1 cellular context compared by ENCODE assay signal in the genomic region with DNA sequence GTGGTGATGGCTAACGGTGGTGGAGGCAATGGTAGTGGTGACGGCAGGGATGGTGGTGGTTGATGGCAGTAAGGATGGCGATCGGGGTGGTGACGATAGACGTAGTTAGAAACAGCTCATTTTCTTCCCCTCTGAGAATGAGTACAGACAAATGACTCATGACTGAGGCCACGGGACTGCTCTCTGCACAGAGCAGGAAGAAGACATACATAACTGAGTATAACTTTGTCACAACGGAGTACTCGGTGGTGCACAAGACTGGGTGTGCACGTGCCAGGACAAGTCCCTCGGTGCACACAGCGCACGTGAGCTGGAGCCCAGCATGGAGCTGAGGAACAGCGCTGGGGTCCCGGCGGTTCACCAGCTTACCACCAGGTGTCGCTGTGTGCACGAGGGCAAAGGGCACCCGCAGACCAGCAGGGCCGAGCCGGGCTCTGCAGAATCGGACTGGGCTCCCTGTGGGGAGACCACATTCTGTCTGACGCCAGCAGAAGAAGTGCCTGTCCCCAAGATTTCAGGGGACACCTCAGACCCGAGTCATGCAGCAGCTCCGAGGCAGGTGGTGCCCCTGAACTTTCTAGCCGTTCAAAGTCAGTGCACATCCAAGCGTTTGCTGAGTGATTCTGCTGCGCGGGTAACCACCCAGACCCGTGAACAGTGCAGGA.
A peak's percentile ranks its signal among the peaks of the same experiment; 100 is the strongest.
TF ChIP-seq lines count a peak whose summit lies in the region.

No MANE protein-coding gene starts in this region.

TF ChIP-seq in HepG2, 621 proteins besides CTCF, POLR2A, EP300 and RAD21 (continued from another document and continues in another):
- 0 out of 2 replicates have a peak, but pooled peaks have one; percentile 19 for TF ChIP-seq TP53 (CRISPR knock-in tag; conservative IDR thresholded peaks at IDR 0.05)
- no peak for TF ChIP-seq IKZF4 (CRISPR knock-in tag; IDR thresholded peaks at IDR 0.05; ENCODE audit: borderline replicate concordance, low read depth, not compliant biosample characterization)
- TF ChIP-seq ZNF264 (CRISPR knock-in tag; IDR thresholded peaks at IDR 0.05): 0 out of 2 replicates have a peak, but pooled peaks have one; percentile 58
- no peak for TF ChIP-seq NCOA5 (CRISPR knock-in tag; IDR thresholded peaks at IDR 0.05)
- no peak for TF ChIP-seq TBX3 (IDR thresholded peaks at IDR 0.05; ENCODE audit: borderline replicate concordance)
- no peak for TF ChIP-seq ZKSCAN1 (IDR thresholded peaks at IDR 0.05; ENCODE audit: low read length)
- TF ChIP-seq, protein P1, sequence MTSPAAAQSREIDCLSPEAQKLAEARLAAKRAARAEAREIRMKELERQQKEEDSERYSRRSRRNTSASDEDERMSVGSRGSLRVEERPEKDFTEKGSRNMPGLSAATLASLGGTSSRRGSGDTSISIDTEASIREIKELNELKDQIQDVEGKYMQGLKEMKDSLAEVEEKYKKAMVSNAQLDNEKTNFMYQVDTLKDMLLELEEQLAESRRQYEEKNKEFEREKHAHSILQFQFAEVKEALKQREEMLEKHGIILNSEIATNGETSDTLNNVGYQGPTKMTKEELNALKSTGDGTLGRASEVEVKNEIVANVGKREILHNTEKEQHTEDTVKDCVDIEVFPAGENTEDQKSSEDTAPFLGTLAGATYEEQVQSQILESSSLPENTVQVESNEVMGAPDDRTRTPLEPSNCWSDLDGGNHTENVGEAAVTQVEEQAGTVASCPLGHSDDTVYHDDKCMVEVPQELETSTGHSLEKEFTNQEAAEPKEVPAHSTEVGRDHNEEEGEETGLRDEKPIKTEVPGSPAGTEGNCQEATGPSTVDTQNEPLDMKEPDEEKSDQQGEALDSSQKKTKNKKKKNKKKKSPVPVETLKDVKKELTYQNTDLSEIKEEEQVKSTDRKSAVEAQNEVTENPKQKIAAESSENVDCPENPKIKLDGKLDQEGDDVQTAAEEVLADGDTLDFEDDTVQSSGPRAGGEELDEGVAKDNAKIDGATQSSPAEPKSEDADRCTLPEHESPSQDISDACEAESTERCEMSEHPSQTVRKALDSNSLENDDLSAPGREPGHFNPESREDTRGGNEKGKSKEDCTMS (CRISPR knock-in tag; conservative IDR thresholded peaks at IDR 0.05): no peak
- no peak for TF ChIP-seq ZBTB1 (CRISPR knock-in tag; IDR thresholded peaks at IDR 0.05; ENCODE audit: borderline replicate concordance)
- TF ChIP-seq ZFYVE20 (CRISPR knock-in tag; IDR thresholded peaks at IDR 0.05; ENCODE audit: borderline replicate concordance, low read depth): no peak; the same call in 1 of the 2 replicates
- no peak for TF ChIP-seq CREM (IDR thresholded peaks at IDR 0.05)
- TF ChIP-seq CREM (CRISPR knock-in tag; IDR thresholded peaks at IDR 0.05): no peak
- no peak for TF ChIP-seq MIXL1 (CRISPR knock-in tag; IDR thresholded peaks at IDR 0.05)
- TF ChIP-seq NRL (CRISPR knock-in tag; IDR thresholded peaks at IDR 0.05; ENCODE audit: borderline replicate concordance): peak; percentile 78; the same call in 1 of the 2 replicates
- no peak for TF ChIP-seq AGO2 (optimal IDR thresholded peaks at IDR 0.05; ENCODE audit: low read depth, low read length)
- TF ChIP-seq, protein P2, sequence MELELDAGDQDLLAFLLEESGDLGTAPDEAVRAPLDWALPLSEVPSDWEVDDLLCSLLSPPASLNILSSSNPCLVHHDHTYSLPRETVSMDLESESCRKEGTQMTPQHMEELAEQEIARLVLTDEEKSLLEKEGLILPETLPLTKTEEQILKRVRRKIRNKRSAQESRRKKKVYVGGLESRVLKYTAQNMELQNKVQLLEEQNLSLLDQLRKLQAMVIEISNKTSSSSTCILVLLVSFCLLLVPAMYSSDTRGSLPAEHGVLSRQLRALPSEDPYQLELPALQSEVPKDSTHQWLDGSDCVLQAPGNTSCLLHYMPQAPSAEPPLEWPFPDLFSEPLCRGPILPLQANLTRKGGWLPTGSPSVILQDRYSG (CRISPR knock-in tag; IDR thresholded peaks at IDR 0.05): no peak
- no peak for TF ChIP-seq KMT2A (CRISPR knock-in tag; IDR thresholded peaks at IDR 0.05)
- TF ChIP-seq SKI (IDR thresholded peaks at IDR 0.05; ENCODE audit: partially characterized antibody): no peak
- TF ChIP-seq ZNF777 (CRISPR knock-in tag; IDR thresholded peaks at IDR 0.05): 0 out of 2 replicates have a peak, but pooled peaks have one; percentile 16
- TF ChIP-seq, protein P3, sequence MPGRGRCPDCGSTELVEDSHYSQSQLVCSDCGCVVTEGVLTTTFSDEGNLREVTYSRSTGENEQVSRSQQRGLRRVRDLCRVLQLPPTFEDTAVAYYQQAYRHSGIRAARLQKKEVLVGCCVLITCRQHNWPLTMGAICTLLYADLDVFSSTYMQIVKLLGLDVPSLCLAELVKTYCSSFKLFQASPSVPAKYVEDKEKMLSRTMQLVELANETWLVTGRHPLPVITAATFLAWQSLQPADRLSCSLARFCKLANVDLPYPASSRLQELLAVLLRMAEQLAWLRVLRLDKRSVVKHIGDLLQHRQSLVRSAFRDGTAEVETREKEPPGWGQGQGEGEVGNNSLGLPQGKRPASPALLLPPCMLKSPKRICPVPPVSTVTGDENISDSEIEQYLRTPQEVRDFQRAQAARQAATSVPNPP (CRISPR knock-in tag; IDR thresholded peaks at IDR 0.05): no peak
- TF ChIP-seq, protein P4, sequence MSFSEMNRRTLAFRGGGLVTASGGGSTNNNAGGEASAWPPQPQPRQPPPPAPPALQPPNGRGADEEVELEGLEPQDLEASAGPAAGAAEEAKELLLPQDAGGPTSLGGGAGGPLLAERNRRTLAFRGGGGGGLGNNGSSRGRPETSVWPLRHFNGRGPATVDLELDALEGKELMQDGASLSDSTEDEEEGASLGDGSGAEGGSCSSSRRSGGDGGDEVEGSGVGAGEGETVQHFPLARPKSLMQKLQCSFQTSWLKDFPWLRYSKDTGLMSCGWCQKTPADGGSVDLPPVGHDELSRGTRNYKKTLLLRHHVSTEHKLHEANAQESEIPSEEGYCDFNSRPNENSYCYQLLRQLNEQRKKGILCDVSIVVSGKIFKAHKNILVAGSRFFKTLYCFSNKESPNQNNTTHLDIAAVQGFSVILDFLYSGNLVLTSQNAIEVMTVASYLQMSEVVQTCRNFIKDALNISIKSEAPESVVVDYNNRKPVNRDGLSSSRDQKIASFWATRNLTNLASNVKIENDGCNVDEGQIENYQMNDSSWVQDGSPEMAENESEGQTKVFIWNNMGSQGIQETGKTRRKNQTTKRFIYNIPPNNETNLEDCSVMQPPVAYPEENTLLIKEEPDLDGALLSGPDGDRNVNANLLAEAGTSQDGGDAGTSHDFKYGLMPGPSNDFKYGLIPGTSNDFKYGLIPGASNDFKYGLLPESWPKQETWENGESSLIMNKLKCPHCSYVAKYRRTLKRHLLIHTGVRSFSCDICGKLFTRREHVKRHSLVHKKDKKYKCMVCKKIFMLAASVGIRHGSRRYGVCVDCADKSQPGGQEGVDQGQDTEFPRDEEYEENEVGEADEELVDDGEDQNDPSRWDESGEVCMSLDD (CRISPR knock-in tag; IDR thresholded peaks at IDR 0.05; ENCODE audit: borderline replicate concordance): peak; percentile 25; the same call in 1 of the 2 replicates
- TF ChIP-seq, protein P5, sequence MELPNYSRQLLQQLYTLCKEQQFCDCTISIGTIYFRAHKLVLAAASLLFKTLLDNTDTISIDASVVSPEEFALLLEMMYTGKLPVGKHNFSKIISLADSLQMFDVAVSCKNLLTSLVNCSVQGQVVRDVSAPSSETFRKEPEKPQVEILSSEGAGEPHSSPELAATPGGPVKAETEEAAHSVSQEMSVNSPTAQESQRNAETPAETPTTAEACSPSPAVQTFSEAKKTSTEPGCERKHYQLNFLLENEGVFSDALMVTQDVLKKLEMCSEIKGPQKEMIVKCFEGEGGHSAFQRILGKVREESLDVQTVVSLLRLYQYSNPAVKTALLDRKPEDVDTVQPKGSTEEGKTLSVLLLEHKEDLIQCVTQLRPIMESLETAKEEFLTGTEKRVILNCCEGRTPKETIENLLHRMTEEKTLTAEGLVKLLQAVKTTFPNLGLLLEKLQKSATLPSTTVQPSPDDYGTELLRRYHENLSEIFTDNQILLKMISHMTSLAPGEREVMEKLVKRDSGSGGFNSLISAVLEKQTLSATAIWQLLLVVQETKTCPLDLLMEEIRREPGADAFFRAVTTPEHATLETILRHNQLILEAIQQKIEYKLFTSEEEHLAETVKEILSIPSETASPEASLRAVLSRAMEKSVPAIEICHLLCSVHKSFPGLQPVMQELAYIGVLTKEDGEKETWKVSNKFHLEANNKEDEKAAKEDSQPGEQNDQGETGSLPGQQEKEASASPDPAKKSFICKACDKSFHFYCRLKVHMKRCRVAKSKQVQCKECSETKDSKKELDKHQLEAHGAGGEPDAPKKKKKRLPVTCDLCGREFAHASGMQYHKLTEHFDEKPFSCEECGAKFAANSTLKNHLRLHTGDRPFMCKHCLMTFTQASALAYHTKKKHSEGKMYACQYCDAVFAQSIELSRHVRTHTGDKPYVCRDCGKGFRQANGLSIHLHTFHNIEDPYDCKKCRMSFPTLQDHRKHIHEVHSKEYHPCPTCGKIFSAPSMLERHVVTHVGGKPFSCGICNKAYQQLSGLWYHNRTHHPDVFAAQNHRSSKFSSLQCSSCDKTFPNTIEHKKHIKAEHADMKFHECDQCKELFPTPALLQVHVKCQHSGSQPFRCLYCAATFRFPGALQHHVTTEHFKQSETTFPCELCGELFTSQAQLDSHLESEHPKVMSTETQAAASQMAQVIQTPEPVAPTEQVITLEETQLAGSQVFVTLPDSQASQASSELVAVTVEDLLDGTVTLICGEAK (IDR thresholded peaks at IDR 0.05): no peak
- TF ChIP-seq, protein P5 (CRISPR knock-in tag; IDR thresholded peaks at IDR 0.05): no peak
- TF ChIP-seq FOSL1 (CRISPR knock-in tag; IDR thresholded peaks at IDR 0.05; ENCODE audit: borderline replicate concordance): no peak
- TF ChIP-seq NR3C1 (CRISPR knock-in tag; IDR thresholded peaks at IDR 0.05): no peak
- no peak for TF ChIP-seq ZMYM2 (CRISPR knock-in tag; IDR thresholded peaks at IDR 0.05)
- TF ChIP-seq MYC (CRISPR knock-in tag; IDR thresholded peaks at IDR 0.05; ENCODE audit: borderline replicate concordance): peak; percentile 80
- no peak for TF ChIP-seq FLYWCH1 (CRISPR knock-in tag; IDR thresholded peaks at IDR 0.05)
- no peak for TF ChIP-seq SNAI1 (CRISPR knock-in tag; IDR thresholded peaks at IDR 0.05; ENCODE audit: borderline replicate concordance)
- TF ChIP-seq, protein P6, sequence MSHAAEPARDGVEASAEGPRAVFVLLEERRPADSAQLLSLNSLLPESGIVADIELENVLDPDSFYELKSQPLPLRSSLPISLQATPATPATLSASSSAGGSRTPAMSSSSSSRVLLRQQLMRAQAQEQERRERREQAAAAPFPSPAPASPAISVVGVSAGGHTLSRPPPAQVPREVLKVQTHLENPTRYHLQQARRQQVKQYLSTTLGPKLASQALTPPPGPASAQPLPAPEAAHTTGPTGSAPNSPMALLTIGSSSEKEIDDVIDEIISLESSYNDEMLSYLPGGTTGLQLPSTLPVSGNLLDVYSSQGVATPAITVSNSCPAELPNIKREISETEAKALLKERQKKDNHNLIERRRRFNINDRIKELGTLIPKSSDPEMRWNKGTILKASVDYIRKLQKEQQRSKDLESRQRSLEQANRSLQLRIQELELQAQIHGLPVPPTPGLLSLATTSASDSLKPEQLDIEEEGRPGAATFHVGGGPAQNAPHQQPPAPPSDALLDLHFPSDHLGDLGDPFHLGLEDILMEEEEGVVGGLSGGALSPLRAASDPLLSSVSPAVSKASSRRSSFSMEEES (CRISPR knock-in tag; IDR thresholded peaks at IDR 0.05): 0 out of 2 replicates have a peak, but pooled peaks have one; percentile 30
- TF ChIP-seq, protein P7, sequence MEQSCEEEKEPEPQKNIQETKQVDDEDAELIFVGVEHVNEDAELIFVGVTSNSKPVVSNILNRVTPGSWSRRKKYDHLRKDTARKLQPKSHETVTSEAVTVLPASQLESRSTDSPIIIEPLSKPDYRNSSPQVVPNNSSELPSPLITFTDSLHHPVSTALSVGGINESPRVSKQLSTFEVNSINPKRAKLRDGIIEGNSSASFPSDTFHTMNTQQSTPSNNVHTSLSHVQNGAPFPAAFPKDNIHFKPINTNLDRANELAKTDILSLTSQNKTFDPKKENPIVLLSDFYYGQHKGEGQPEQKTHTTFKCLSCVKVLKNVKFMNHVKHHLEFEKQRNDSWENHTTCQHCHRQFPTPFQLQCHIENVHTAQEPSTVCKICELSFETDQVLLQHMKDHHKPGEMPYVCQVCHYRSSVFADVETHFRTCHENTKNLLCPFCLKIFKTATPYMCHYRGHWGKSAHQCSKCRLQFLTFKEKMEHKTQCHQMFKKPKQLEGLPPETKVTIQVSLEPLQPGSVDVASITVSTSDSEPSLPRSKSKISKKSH (CRISPR knock-in tag; IDR thresholded peaks at IDR 0.05; ENCODE audit: borderline replicate concordance): peak; percentile 90
- no peak for TF ChIP-seq ZFP1 (CRISPR knock-in tag; IDR thresholded peaks at IDR 0.05)
- no peak for TF ChIP-seq ZNF616 (CRISPR knock-in tag; IDR thresholded peaks at IDR 0.05; ENCODE audit: low read depth)
- no peak for TF ChIP-seq PHF5A (CRISPR knock-in tag; IDR thresholded peaks at IDR 0.05; ENCODE audit: low read depth, unreplicated experiment)
- TF ChIP-seq, protein P8, sequence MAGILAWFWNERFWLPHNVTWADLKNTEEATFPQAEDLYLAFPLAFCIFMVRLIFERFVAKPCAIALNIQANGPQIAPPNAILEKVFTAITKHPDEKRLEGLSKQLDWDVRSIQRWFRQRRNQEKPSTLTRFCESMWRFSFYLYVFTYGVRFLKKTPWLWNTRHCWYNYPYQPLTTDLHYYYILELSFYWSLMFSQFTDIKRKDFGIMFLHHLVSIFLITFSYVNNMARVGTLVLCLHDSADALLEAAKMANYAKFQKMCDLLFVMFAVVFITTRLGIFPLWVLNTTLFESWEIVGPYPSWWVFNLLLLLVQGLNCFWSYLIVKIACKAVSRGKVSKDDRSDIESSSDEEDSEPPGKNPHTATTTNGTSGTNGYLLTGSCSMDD (CRISPR knock-in tag; IDR thresholded peaks at IDR 0.05): no peak
